ENCODE assay signal across 10 cellular contexts in the genomic region with DNA sequence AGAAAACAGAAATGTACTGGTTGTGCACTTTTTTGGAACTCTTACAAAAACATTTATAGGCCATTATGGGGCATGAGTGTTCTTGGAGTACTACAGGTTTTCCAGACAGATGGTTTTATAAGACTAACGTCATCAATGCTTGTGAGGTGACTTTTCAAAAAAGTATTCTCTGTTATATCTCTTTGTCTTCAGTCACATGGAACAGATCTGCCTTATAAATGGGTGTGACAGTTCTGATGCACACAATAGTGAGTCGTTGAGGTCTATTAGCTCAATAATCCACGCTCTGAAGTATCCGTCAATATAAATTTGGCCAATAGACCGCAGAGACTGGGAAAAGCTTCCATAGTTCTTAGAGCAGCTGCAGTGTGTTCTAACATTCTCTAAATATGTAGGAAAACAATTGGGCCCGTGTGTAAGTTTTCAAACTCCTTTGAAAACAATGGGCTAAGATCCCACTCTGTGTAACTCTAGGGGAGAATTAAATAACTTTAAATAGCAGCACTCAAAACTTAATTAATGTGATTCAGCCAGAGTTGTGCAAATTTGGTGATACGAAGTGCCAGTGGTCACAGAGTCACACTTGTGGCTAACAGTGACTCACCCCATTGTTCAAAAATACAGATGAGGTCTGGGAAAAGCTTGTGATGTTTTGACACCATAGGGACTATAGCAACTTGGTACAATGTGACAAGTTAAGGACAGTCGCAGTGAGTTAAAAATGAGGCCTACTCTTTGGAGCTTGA.
A peak's percentile ranks its signal among the peaks of the same experiment; 100 is the strongest.
DNase-seq lines count a peak whose midpoint lies in the region; ATAC-seq and TF ChIP-seq lines count a peak whose summit lies in the region.
"Had no signal": no experiment of that assay in that cellular context is flagged by ENCODE, and none has a peak within 500 bp of the region (broad histone marks: within the 10 kb centered on the region; RNA-seq: fewer than 3 reads in every experiment).

No MANE protein-coding gene starts in this region.

- in situ Hi-C loops in mammary epithelial cell (cut with MboI; ENCODE audit: low sequenced_read_pairs in 2 of 2) (no loop called here), gastrocnemius medialis (cut with MboI; ENCODE audit: low sequenced_read_pairs in 4 of 4) (no loop called here)

- H3K27me3 Mint-ChIP-seq in natural killer cell treated with Interleukin-12 subunit alpha and Interleukin-12 subunit beta and Interleukin-15 and Interleukin-18, amount 100 ng/mL, for 72 hours = peaks cover 0 to 9% of the 10 kb centered on the region in 2 donors
- H3K27me3 Mint-ChIP-seq: memory B cell had no signal

- BruUV-seq in mammary epithelial cell (replicated peaks; lab: Mats Ljungman, UMichigan) = no TSS peak

- dilution Hi-C loops in mammary epithelial cell (cut with HindIII; ENCODE audit: low sequenced_read_pairs) = no loop called here

- no peak overlapping the region for H3K9ac ChIP-seq in mammary epithelial cell (ENCODE audit: insufficient read depth, low read length)

- peak overlapping the region; percentile 53 for H2AFZ ChIP-seq in mammary epithelial cell (ENCODE audit: low read depth, low read length)

- H3K4me3 ChIP-seq in mammary epithelial cell (replicated peaks in 1 of 3; ENCODE audit: insufficient read depth in 1 of 3, low read depth in 2 of 3, low read length in 3 of 3) (no peak overlapping the region), gastrocnemius medialis (no peak overlapping the region)

- H3K27me3 ChIP-seq in mammary epithelial cell (ENCODE audit: insufficient read depth, low read length) (no peaks in the 10 kb centered on the region), gastrocnemius medialis (no peaks in the 10 kb centered on the region)

- H3K4me1 Mint-ChIP-seq in natural killer cell treated with Interleukin-12 subunit alpha and Interleukin-12 subunit beta and Interleukin-15 and Interleukin-18, amount 100 ng/mL, for 72 hours (ENCODE audit: low read depth in 2 of 2) = peaks cover 9 to 25% of the 10 kb centered on the region in 2 donors
- H3K4me1 Mint-ChIP-seq: memory B cell had no signal

- H3K36me3 ChIP-seq in mammary epithelial cell (ENCODE audit: insufficient read depth, low read length) (no peaks in the 10 kb centered on the region), gastrocnemius medialis (no peaks in the 10 kb centered on the region)

- H3K4me3 Mint-ChIP-seq in natural killer cell treated with Interleukin-12 subunit alpha and Interleukin-12 subunit beta and Interleukin-15 and Interleukin-18, amount 100 ng/mL, for 72 hours = no peak overlapping the region
- H3K4me3 Mint-ChIP-seq: memory B cell had no signal

- ATAC-seq in natural killer cell treated with Interleukin-12 subunit alpha and Interleukin-12 subunit beta and Interleukin-15 and Interleukin-18, amount 100 ng/mL, for 72 hours = peak; percentile 83 to 95
- ATAC-seq in GM19023 (IDR thresholded peaks at IDR 0.05; ENCODE audit: unreplicated experiment) (no peak), GM18861 (IDR thresholded peaks at IDR 0.05; ENCODE audit: unreplicated experiment) (no peak), gastrocnemius medialis (no peak)

- peak overlapping the region; percentile 62 for H3K27ac ChIP-seq in mammary epithelial cell (ENCODE audit: insufficient read depth, low read depth, low read length)
- H3K27ac ChIP-seq in gastrocnemius medialis = no peak overlapping the region

- 5% methylated on average over 8 of the region's 8 CpGs for WGBS in mammary epithelial cell (ENCODE audit: low coverage, missing lambda C conversion rate)

- intact Hi-C loops in mammary epithelial cell (cut with micrococcal nuclease) (no loop called here), gastrocnemius medialis (cut with DNase I; ENCODE audit: low total_unique reads) (no loop called here)

- H3K4me1 ChIP-seq in mammary epithelial cell (ENCODE audit: insufficient read depth, low read length) (peaks cover 16% of the 10 kb centered on the region), gastrocnemius medialis (no peaks in the 10 kb centered on the region)

- CTCF ChIA-PET in mammary epithelial cell (lab: Charles Lee; ENCODE audit: low non-redundant PET) = no interaction called here

- DNase-seq in DMS153 (lab: John Stamatoyannopoulos, UW) (peak; percentile 19), LHCN-M2 (ENCODE audit: low read depth) (peak; percentile 55), mammary epithelial cell (peak; percentile 58), NK-92 (lab: John Stamatoyannopoulos, UW; ENCODE audit: unreplicated experiment) (no peak), gastrocnemius medialis (no peak)
- DNase-seq in natural killer cell treated with Interleukin-12 subunit alpha and Interleukin-12 subunit beta and Interleukin-15 and Interleukin-18, amount 100 ng/mL, for 72 hours (ENCODE audit: low spot score) = peak; percentile 61
- DNase-seq: effector CD8-positive, alpha-beta T cell had no signal

- peak overlapping the region; percentile 29 for H3K4me2 ChIP-seq in mammary epithelial cell (ENCODE audit: insufficient read depth, low read depth, low read length)

- H3K9me3 Mint-ChIP-seq in natural killer cell treated with Interleukin-12 subunit alpha and Interleukin-12 subunit beta and Interleukin-15 and Interleukin-18, amount 100 ng/mL, for 72 hours = no peaks in the 10 kb centered on the region
- H3K9me3 Mint-ChIP-seq: memory B cell had no signal

- H3K9me3 ChIP-seq in mammary epithelial cell (replicated peaks; ENCODE audit: insufficient read depth, low read length) = no peaks in the 10 kb centered on the region
- no peaks in the 10 kb centered on the region for H3K9me3 ChIP-seq in gastrocnemius medialis

- no peak for TF ChIP-seq CTCF in mammary epithelial cell (conservative IDR thresholded peaks at IDR 0.05 in 1 of 2, IDR thresholded peaks at IDR 0.05 in 1 of 2; ENCODE audit: extremely low read depth in 1 of 2, insufficient read depth in 1 of 2, low read depth in 1 of 2, low read length in 2 of 2)
- TF ChIP-seq CTCF in gastrocnemius medialis (IDR thresholded peaks at IDR 0.05 in 4 of 5, conservative IDR thresholded peaks at IDR 0.05 in 1 of 5) = no peak

- H3K36me3 Mint-ChIP-seq in natural killer cell treated with Interleukin-12 subunit alpha and Interleukin-12 subunit beta and Interleukin-15 and Interleukin-18, amount 100 ng/mL, for 72 hours = no peaks in the 10 kb centered on the region
- H3K36me3 Mint-ChIP-seq: memory B cell had no signal

- peak overlapping the region in 1 of 2 donors; percentile 67 for H3K27ac Mint-ChIP-seq in natural killer cell treated with Interleukin-12 subunit alpha and Interleukin-12 subunit beta and Interleukin-15 and Interleukin-18, amount 100 ng/mL, for 72 hours
- H3K27ac Mint-ChIP-seq: memory B cell had no signal

- H3K79me2 ChIP-seq in mammary epithelial cell (ENCODE audit: insufficient read depth, low read length) = no peaks in the 10 kb centered on the region

- no peaks in the 10 kb centered on the region for H4K20me1 ChIP-seq in mammary epithelial cell (ENCODE audit: insufficient read depth, low read length)

- TF ChIP-seq POLR2A in gastrocnemius medialis (IDR thresholded peaks at IDR 0.05) = no peak

Comparison
In these comparisons a context has a peak if more than half of its experiments do, and no peak if none do; other contexts are left out.
1. DNase-seq: peak in DMS153 (single experiment), LHCN-M2 (single experiment), mammary epithelial cell (single experiment) and natural killer cell treated with Interleukin-12 subunit alpha and Interleukin-12 subunit beta and Interleukin-15 and Interleukin-18, amount 100 ng/mL, for 72 hours (single experiment); none in NK-92 (single experiment) and gastrocnemius medialis (0 of 2).
2. ATAC-seq: peak in natural killer cell treated with Interleukin-12 subunit alpha and Interleukin-12 subunit beta and Interleukin-15 and Interleukin-18, amount 100 ng/mL, for 72 hours (2 of 2); none in GM19023 (single experiment), GM18861 (single experiment) and gastrocnemius medialis (0 of 2).